Comparison of ENCODE assay signal across 16 cellular contexts in genomic region chr3:149214702-149215101, GRCh38. TPM values are rescaled to one million over a fixed set of nuclear protein-coding genes. Genes with fewer than 3 reads are reported as not detected.
"Had no signal": no experiment of that assay in that cellular context is flagged by ENCODE, and none has a peak within 500 bp of the region (broad histone marks: within the 10 kb centered on the region; RNA-seq: fewer than 3 reads in every experiment).

No MANE protein-coding gene starts in this region.

- H3K27me3 Mint-ChIP-seq: activated B cell treated with CpG ODN at 0.5 μM for 24 hours had no signal

- H3K27me3 ChIP-seq: adrenal gland, gastroesophageal sphincter, neural progenitor cell, right atrium auricular region had no signal

- H3K4me1 Mint-ChIP-seq: activated B cell treated with CpG ODN at 0.5 μM for 24 hours; central memory CD8-positive, alpha-beta T cell; T-helper 17 cell had no signal

- H3K36me3 ChIP-seq: adrenal gland, gastroesophageal sphincter, neural progenitor cell, right atrium auricular region had no signal

- H3K9me3 Mint-ChIP-seq: activated B cell treated with CpG ODN at 0.5 μM for 24 hours; central memory CD8-positive, alpha-beta T cell; effector memory CD8-positive, alpha-beta T cell had no signal

- H3K9ac ChIP-seq: neural progenitor cell had no signal

- H3K4me3 Mint-ChIP-seq: activated B cell treated with CpG ODN at 0.5 μM for 24 hours; central memory CD8-positive, alpha-beta T cell; effector memory CD8-positive, alpha-beta T cell; neural progenitor cell; T-helper 17 cell had no signal

- DNase-seq: activated B cell treated with CpG ODN at 0.5 μM for 24 hours; activated CD4-positive, alpha-beta T cell treated with anti-CD3 and anti-CD28 coated beads, Interleukin-2, amount 50 U/mL, for 1 hour; activated naive CD4-positive, alpha-beta T cell treated with anti-CD3 and anti-CD28 coated beads, Interleukin-2, amount 50 U/mL, for 16 hours; adrenal gland; effector memory CD8-positive, alpha-beta T cell; hippocampal formation; mammary epithelial cell; T-helper 17 cell had no signal

- H3K9me3 ChIP-seq: adrenal gland, gastroesophageal sphincter, right atrium auricular region had no signal

- H3K36me3 Mint-ChIP-seq: neural progenitor cell had no signal

- H3K4me3 ChIP-seq: adrenal gland, gastroesophageal sphincter, neural progenitor cell, right atrium auricular region, smooth muscle cell had no signal

- ATAC-seq: effector memory CD8-positive, alpha-beta T cell; gastroesophageal sphincter; T-helper 17 cell had no signal

- H3K27ac Mint-ChIP-seq: activated B cell treated with CpG ODN at 0.5 μM for 24 hours; effector memory CD8-positive, alpha-beta T cell; neural progenitor cell; T-helper 17 cell had no signal

- H2AFZ ChIP-seq: neural progenitor cell had no signal

- H3K27ac ChIP-seq: gastroesophageal sphincter, neural progenitor cell, right atrium auricular region had no signal

- H3K4me2 ChIP-seq: smooth muscle cell had no signal

RNA-seq across cellular contexts. Expression of gene CP, which starts 6.9 kb away (rescaled TPM):
- total RNA-seq: activated B cell treated with CpG ODN at 0.5 μM for 24 hours, epithelial cell of proximal tubule, kidney epithelial cell, mammary epithelial cell, myocyte, T-helper 17 cell had no signal
- polyA plus RNA-seq: mammary epithelial cell, smooth muscle cell had no signal
